ENCODE assay signal across 1 cellular context in the genomic region with DNA sequence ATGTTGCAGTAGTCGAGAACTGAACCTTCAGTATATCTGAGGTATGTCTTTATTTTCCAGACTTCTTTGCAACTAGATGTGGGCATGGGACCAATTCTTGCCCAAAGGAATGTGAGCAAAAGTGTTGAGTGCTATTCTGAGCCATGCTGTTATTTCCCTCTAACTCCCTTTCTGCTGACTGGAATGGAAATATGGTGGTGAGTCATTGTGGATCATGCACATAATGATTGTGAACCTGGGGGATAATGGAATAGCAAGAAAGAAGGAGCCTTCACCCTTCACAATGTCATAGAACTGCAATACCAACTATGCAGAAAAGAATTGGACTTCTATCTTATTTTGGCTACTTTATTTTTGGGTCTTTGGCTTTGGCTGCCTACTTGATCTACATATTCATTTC.
TF ChIP-seq lines count a peak whose summit lies in the region.

No MANE protein-coding gene starts in this region.

TF ChIP-seq in IMR-90, 13 proteins besides CTCF, POLR2A, EP300 and RAD21 (continued from another document):
- TF ChIP-seq, protein P1, sequence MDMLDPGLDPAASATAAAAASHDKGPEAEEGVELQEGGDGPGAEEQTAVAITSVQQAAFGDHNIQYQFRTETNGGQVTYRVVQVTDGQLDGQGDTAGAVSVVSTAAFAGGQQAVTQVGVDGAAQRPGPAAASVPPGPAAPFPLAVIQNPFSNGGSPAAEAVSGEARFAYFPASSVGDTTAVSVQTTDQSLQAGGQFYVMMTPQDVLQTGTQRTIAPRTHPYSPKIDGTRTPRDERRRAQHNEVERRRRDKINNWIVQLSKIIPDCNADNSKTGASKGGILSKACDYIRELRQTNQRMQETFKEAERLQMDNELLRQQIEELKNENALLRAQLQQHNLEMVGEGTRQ (IDR thresholded peaks at IDR 0.05; ENCODE audit: low read depth, low read length) = no peak
- TF ChIP-seq NFE2L2 (IDR thresholded peaks at IDR 0.05; ENCODE audit: low read depth, low read length) (peak; percentile 52; the same call in 1 of the 2 replicates), BHLHE40 (IDR thresholded peaks at IDR 0.05; ENCODE audit: low read depth, low read length) (peak; percentile 61; the same call in 1 of the 2 replicates), RFX5 (IDR thresholded peaks at IDR 0.05; ENCODE audit: low read depth, low read length) (no peak), MXI1 (IDR thresholded peaks at IDR 0.05; ENCODE audit: borderline replicate concordance, low read depth, low read length) (no peak), MAFK (IDR thresholded peaks at IDR 0.05; ENCODE audit: low read depth, low read length) (peak; percentile 93)
